ENCODE assay signal across 17 cellular contexts in the genomic region with DNA sequence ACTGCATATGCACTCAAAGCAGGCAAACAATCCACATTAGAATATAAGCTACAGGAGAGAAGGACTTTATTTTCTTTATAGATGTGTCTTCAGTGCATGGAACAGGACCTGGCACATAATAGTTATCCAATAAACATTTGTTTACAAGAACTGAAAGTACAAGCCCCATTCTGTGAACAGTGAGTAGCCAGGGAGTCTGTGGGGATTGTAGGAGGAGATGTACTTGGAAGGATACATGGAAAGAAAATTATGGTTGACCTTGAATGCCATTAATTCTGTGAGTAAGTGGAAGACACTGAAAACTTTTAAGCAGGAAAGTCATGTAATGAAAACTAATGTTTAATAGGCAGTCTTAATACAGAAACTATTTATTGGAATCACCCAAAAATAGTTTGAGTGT. TPM values are rescaled to one million over a fixed set of nuclear protein-coding genes. Genes with fewer than 3 reads are reported as not detected.
DNase-seq lines count a peak whose midpoint lies in the region; ATAC-seq and TF ChIP-seq lines count a peak whose summit lies in the region.
"Had no signal": no experiment of that assay in that cellular context is flagged by ENCODE, and none has a peak within 500 bp of the region (broad histone marks: within the 10 kb centered on the region; RNA-seq: fewer than 3 reads in every experiment).

No MANE protein-coding gene starts in this region.

- H3K27ac ChIP-seq in brain microvascular endothelial cell (peak overlapping the region; percentile 58), sigmoid colon (peak overlapping the region in 3 of 4 donors; percentile 65 to 78 (median 70))

- DNase-seq in EH (ENCODE audit: low read depth), result peak; percentile 74
- no peak for DNase-seq in brain microvascular endothelial cell
- no peak for DNase-seq in left lobe of liver (ENCODE audit: low spot score)
- no peak for DNase-seq in sigmoid colon
- DNase-seq in NK-92 treated with Interleukin-12 subunit alpha and Interleukin-12 subunit beta, amount 100 ng/mL, for 24 hours (lab: John Stamatoyannopoulos, UW), result no peak
- DNase-seq in DMS79 (lab: John Stamatoyannopoulos, UW), result no peak
- no peak for DNase-seq in mesenteric fat pad (ENCODE audit: low spot score)
- DNase-seq: C1 segment of cervical spinal cord; effector memory CD8-positive, alpha-beta T cell; glutamatergic neuron; NCI-H187; stomach had no signal

- peaks cover 0 to 47% (median 43%) of the 10 kb centered on the region in 4 donors for H3K4me1 ChIP-seq in sigmoid colon

- TF ChIP-seq EP300 in sigmoid colon (IDR thresholded peaks at IDR 0.05), result peak in 1 of 4 donors; percentile 19

- intact Hi-C loops in sigmoid colon (cut with DNase I), result no loop called here

- H3K4me3 ChIP-seq in brain microvascular endothelial cell (ENCODE audit: low read depth, low read length) (no peak overlapping the region), sigmoid colon (no peak overlapping the region)
- H3K4me3 ChIP-seq: stomach had no signal

- no peaks in the 10 kb centered on the region for H3K36me3 ChIP-seq in brain microvascular endothelial cell (replicated peaks)
- H3K36me3 ChIP-seq in sigmoid colon, result peaks cover 0 to 33% (median 18%) of the 10 kb centered on the region in 4 donors
- H3K36me3 ChIP-seq: stomach had no signal

- in situ Hi-C loops in brain microvascular endothelial cell (cut with HindIII; ENCODE audit: low pct_ligation_motif_present, low sequenced_read_pairs), result no loop called here

- TF ChIP-seq CTCF in brain microvascular endothelial cell (IDR thresholded peaks at IDR 0.05; ENCODE audit: low read depth, low read length, missing control alignments) (no peak), sigmoid colon (IDR thresholded peaks at IDR 0.05) (no peak)

- H3K27me3 ChIP-seq in brain microvascular endothelial cell (replicated peaks) (no peaks in the 10 kb centered on the region), sigmoid colon (no peaks in the 10 kb centered on the region)
- H3K27me3 ChIP-seq: stomach had no signal

- no peaks in the 10 kb centered on the region for H3K9me3 ChIP-seq in sigmoid colon
- H3K9me3 ChIP-seq: stomach had no signal

- no peak for TF ChIP-seq POLR2A in sigmoid colon (IDR thresholded peaks at IDR 0.05)

- peak; percentile 11 for ATAC-seq in left lobe of liver
- no peak for ATAC-seq in HG02588 (IDR thresholded peaks at IDR 0.05; ENCODE audit: unreplicated experiment)
- ATAC-seq: effector memory CD8-positive, alpha-beta T cell; natural killer cell treated with Interleukin-12 subunit alpha and Interleukin-12 subunit beta and Interleukin-15 and Interleukin-18, amount 100 ng/mL, for 72 hours; Panc1 had no signal

RNA-seq across cellular contexts. Expression of gene MASP1, which starts 28.3 kb away (rescaled TPM):
- 93.7 TPM for total RNA-seq in left lobe of liver
- total RNA-seq in sigmoid colon, result 100 to 1,000 TPM in 3 of 4 donors, 10 to 100 TPM in 1; 93.5 to 236 (median 153) TPM
- polyA plus RNA-seq in sigmoid colon, result 10 to 100 TPM in 1 of 3 donors, 1 to 10 TPM in 1, under 1 TPM in 1; 0.69 to 14.2 (median 1.2) TPM
- 3.2 TPM for total RNA-seq in mesenteric fat pad
- total RNA-seq: activated CD8-positive, alpha-beta memory T cell treated with anti-CD3 and anti-CD28 coated beads for 36 hours; natural killer cell treated with Interleukin-12 subunit alpha and Interleukin-12 subunit beta and Interleukin-15 and Interleukin-18, amount 100 ng/mL, for 72 hours had no signal
- polyA plus RNA-seq: keratinocyte had no signal

Comparison
In these comparisons a context has a peak if more than half of its experiments do, and no peak if none do; other contexts are left out.
1. RNA of gene MASP1, which starts 28.3 kb away (total RNA-seq): 93.5 to 236 TPM in sigmoid colon and 93.7 TPM in left lobe of liver (single experiment); 3.2 TPM in mesenteric fat pad (single experiment); every median in the first group is over 10 times any median in the second.